In the genomic region with DNA sequence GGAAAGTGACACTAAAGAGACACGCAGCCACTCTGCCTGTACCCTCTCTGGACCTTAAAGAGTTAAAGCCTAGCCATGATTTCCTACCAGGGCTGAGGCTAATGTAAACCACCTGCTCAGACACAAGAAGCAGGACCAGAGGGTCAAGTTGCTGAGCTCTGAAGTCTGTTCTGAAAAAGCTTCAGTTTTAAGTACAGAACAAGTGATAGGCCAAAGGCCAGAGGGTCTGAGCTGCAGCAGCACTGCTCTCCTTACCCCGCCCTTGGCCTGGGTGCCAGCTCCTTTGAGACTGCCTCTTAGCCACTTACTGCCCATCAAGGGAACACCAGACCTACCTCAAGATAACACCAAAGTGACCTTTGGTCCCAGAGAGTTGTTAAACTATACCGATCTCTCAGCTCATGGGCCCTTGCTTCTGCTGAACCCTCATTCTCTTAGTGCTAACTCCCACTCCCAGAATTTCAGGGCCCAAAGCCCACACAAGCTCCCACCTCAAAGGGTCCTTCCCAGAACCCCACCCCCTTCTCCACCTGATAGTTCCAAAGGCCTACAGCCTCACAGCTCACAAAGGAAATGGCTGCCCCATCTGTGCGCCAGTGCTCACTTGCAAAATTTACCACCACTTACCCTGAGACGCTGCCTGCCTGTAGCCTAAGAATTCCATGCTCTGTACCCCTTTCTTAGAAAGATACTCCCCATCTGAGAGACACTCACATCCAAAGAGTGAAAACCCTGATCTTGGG, we compare ENCODE assay signal across 8 cellular contexts. TPM values are rescaled to one million over a fixed set of nuclear protein-coding genes. Genes with fewer than 3 reads are reported as not detected.
DNase-seq lines count a peak whose midpoint lies in the region; ATAC-seq, FAIRE-seq and TF ChIP-seq lines count a peak whose summit lies in the region.

No MANE protein-coding gene starts in this region.

- H4K20me1 ChIP-seq in KMS-11 (ENCODE audit: insufficient read depth) = no peaks in the 10 kb centered on the region

- H3K4me3 ChIP-seq in AG04450 (ENCODE audit: low read depth, low read length) (peak overlapping the region; percentile 88), KMS-11 (IDR thresholded peaks at IDR 0.05; ENCODE audit: insufficient read depth, low read depth, low read length) (no peak overlapping the region), muscle layer of colon (ENCODE audit: low read depth in 1 of 2, low read length in 2 of 2) (peak overlapping the region; percentile 35 to 93)
- H3K4me3 ChIP-seq in effector memory CD4-positive, alpha-beta T cell (ENCODE audit: insufficient read depth, low read depth, low read length, poor library complexity, severe bottlenecking) = peak overlapping the region; percentile 75

- no peak for FAIRE-seq in GM19239 (lab: Jason Lieb, UNC)

- H3K9me3 ChIP-seq in AG04450 (ENCODE audit: control insufficient read depth, insufficient read depth, low read length) (no peaks in the 10 kb centered on the region), muscle layer of colon (ENCODE audit: low read length) (no peaks in the 10 kb centered on the region)
- H3K9me3 ChIP-seq in effector memory CD4-positive, alpha-beta T cell (ENCODE audit: control insufficient read depth, low read length) = no peaks in the 10 kb centered on the region

- no peak for TF ChIP-seq CTCF in AG04450 (IDR thresholded peaks at IDR 0.05; ENCODE audit: low read depth, low read length)
- no peak for TF ChIP-seq CTCF in KMS-11 (conservative IDR thresholded peaks at IDR 0.05; ENCODE audit: low read depth, low read length)

- peak overlapping the region; percentile 78; the same call in 1 of the 2 replicates for H3K9ac ChIP-seq in KMS-11
- H3K9ac ChIP-seq in muscle layer of colon (ENCODE audit: low read length) = peak overlapping the region; percentile 95

- peaks cover 91% of the 10 kb centered on the region for H3K79me2 ChIP-seq in KMS-11 (ENCODE audit: insufficient read depth, low read depth)

- peak overlapping the region; percentile 99 for H3K27ac ChIP-seq in AG04450 (ENCODE audit: low read depth, low read length)
- H3K27ac ChIP-seq in KMS-11 = peak overlapping the region; percentile 89
- peak overlapping the region; percentile 92 for H3K27ac ChIP-seq in effector memory CD4-positive, alpha-beta T cell (ENCODE audit: insufficient read depth, low read length, poor library complexity, severe bottlenecking)
- peak overlapping the region; percentile 95 for H3K27ac ChIP-seq in muscle layer of colon (ENCODE audit: low read depth, low read length)

- DNase-seq in AG04450 (ENCODE audit: low read depth, low spot score) (peak; percentile 7), GM19240 (ENCODE audit: insufficient read length, low spot score) (no peak), GM19239 (ENCODE audit: insufficient read length, low spot score) (no peak)
- no peak for DNase-seq in effector memory CD4-positive, alpha-beta T cell

- CTCF ChIA-PET in AG04450 (lab: Charles Lee) = interaction anchor here (0.7 to 4.2 kb wide), 9 partner anchors 14 to 392 kb away, joined by 3 to 44 read pairs (median 7); no protein-coding TSS in a partner anchor

- POLR2A ChIA-PET in AG04450 (lab: Yijun Ruan, JAX) = interaction anchor here (0.8 to 1.3 kb wide), 7 partner anchors 11 to 46 kb away, joined by 3 to 12 read pairs (median 5); no protein-coding TSS in a partner anchor

- peaks cover 1% of the 10 kb centered on the region for H3K36me3 ChIP-seq in KMS-11 (ENCODE audit: insufficient read depth)
- peaks cover 13% of the 10 kb centered on the region for H3K36me3 ChIP-seq in effector memory CD4-positive, alpha-beta T cell (ENCODE audit: control insufficient read depth, insufficient read depth, low read length)
- peaks cover 15% of the 10 kb centered on the region for H3K36me3 ChIP-seq in muscle layer of colon (ENCODE audit: insufficient read depth, low read length)

- 0 out of 2 replicates have a peak overlapping the region, but pooled peaks have one; percentile 3 for H2AFZ ChIP-seq in KMS-11 (ENCODE audit: low read depth)

- ATAC-seq in GM18511 (IDR thresholded peaks at IDR 0.05; ENCODE audit: unreplicated experiment) (no peak), GM18870 (IDR thresholded peaks at IDR 0.05; ENCODE audit: unreplicated experiment) (no peak)

- peak overlapping the region; percentile 100 for H3K4me2 ChIP-seq in KMS-11

- peaks cover 64% of the 10 kb centered on the region for H3K4me1 ChIP-seq in KMS-11 (ENCODE audit: low read depth, poor library complexity, severe bottlenecking)
- peaks cover 33% of the 10 kb centered on the region for H3K4me1 ChIP-seq in effector memory CD4-positive, alpha-beta T cell (ENCODE audit: control insufficient read depth, insufficient read depth, low read length, poor library complexity, severe bottlenecking)
- H3K4me1 ChIP-seq in muscle layer of colon (ENCODE audit: insufficient read depth, low read length) = peaks cover 53% of the 10 kb centered on the region

- H3K27me3 ChIP-seq in AG04450 (ENCODE audit: control insufficient read depth, insufficient read depth, low read length) (no peaks in the 10 kb centered on the region), KMS-11 (ENCODE audit: insufficient read depth, low read depth) (no peaks in the 10 kb centered on the region), muscle layer of colon (ENCODE audit: control insufficient read depth in 1 of 2, insufficient read depth in 2 of 2, low read length in 2 of 2) (no peaks in the 10 kb centered on the region)
- no peaks in the 10 kb centered on the region for H3K27me3 ChIP-seq in effector memory CD4-positive, alpha-beta T cell (replicated peaks; ENCODE audit: control insufficient read depth, insufficient read depth, low read length, poor library complexity, severe bottlenecking)

RNA-seq across cellular contexts. Expression of a gene that starts 40.6 kb away (rescaled TPM):
- polyA plus RNA-seq in AG04450 (2011; rRNA removed) = 2.2 and 2.5 TPM in 2 replicates
- polyA minus RNA-seq in AG04450 (2011; rRNA and poly(A)+ RNA removed) = 3.0 and 3.9 TPM in 2 replicates

RNA-seq across cellular contexts. Expression of a gene that starts 41.1 kb away (rescaled TPM):
- polyA plus RNA-seq in AG04450 (2011; rRNA removed) = 79.5 and 90.7 TPM in 2 replicates
- polyA minus RNA-seq in AG04450 (2011; rRNA and poly(A)+ RNA removed) = 202 and 232 TPM in 2 replicates

RNA-seq across cellular contexts. Expression of a gene that starts 41.4 kb away (rescaled TPM):
- 7.8 and 8.6 TPM in 2 replicates for polyA plus RNA-seq in AG04450 (2011; rRNA removed)
- polyA minus RNA-seq in AG04450 (2011; rRNA and poly(A)+ RNA removed) = 6.3 and 9.1 TPM in 2 replicates
